In genomic region chr20:19908586-19908985, GRCh38 we compare ENCODE assay signal across 24 cellular contexts.
"Had no signal": no experiment of that assay in that cellular context is flagged by ENCODE, and none has a peak within 500 bp of the region (broad histone marks: within the 10 kb centered on the region; RNA-seq: fewer than 3 reads in every experiment).

No MANE protein-coding gene starts in this region.

- H3K27ac ChIP-seq: ascending aorta had no signal

- H3K9me3 ChIP-seq: ascending aorta, Peyer's patch had no signal

- H3K36me3 ChIP-seq: ascending aorta had no signal

- H3K4me3 ChIP-seq: ascending aorta, K562, Peyer's patch had no signal

- H3K4me1 ChIP-seq: ascending aorta had no signal

- ATAC-seq: activated CD8-positive, alpha-beta memory T cell treated with anti-CD3 and anti-CD28 coated beads, Interleukin-2, amount 10 ng/mL, durations not matched to agents 7 days and 5 days; activated naive CD4-positive, alpha-beta T cell treated with anti-CD3 and anti-CD28 coated beads, Interleukin-2, amount 50 U/mL, for 72 hours; activated naive CD8-positive, alpha-beta T cell treated with anti-CD3 and anti-CD28 coated beads, Interleukin-2, amount 50 U/mL, for 24 hours; K562; T-helper 17 cell had no signal

- H3K27me3 ChIP-seq: ascending aorta, Peyer's patch had no signal

- DNase-seq: activated B cell treated with CpG ODN at 0.5 μM for 24 hours; activated CD4-positive, alpha-beta T cell treated with anti-CD3 and anti-CD28 coated beads for 1 hour; activated CD4-positive, alpha-beta T cell treated with anti-CD3 and anti-CD28 coated beads, Interleukin-2, amount 10 ng/mL, durations not matched to agents 24 days and 14 days; activated CD4-positive, alpha-beta T cell treated with anti-CD3 and anti-CD28 coated beads, Interleukin-2, amount 50 U/mL, for 48 hours; activated CD8-positive, alpha-beta memory T cell treated with anti-CD3 and anti-CD28 coated beads, Interleukin-2, amount 10 ng/mL, durations not matched to agents 7 days and 5 days; activated effector memory CD4-positive, alpha-beta T cell treated with Interleukin-2 at 50 U/mL for 16 hours; activated naive CD4-positive, alpha-beta T cell treated with Interleukin-2 at 50 U/mL for 16 hours; activated naive CD8-positive, alpha-beta T cell treated with anti-CD3 and anti-CD28 coated beads, Interleukin-2, amount 50 U/mL, for 24 hours; activated T-cell treated with anti-CD3 and anti-CD28 coated beads, Interleukin-2, amount 50 U/mL, for 24 hours; amniotic stem cell; Karpas-422; MM.1S; NCI-H1105; NCI-H1436; NCI-H1694 treated with DMSO at 0.1 percent for 48 hours; NCI-H2029 treated with DMSO at 0.1 percent for 48 hours; NCI-H524; Peyer's patch; SIG-M5; T-helper 17 cell; T-helper 9 cell had no signal
